In genomic region chr10:60235001-60235400, GRCh38 we compare ENCODE assay signal across 15 cellular contexts.
DNase-seq lines count a peak whose midpoint lies in the region; ATAC-seq and TF ChIP-seq lines count a peak whose summit lies in the region.
"Had no signal": no experiment of that assay in that cellular context is flagged by ENCODE, and none has a peak within 500 bp of the region (broad histone marks: within the 10 kb centered on the region; RNA-seq: fewer than 3 reads in every experiment).

No MANE protein-coding gene starts in this region.

- no peak overlapping the region for H2AFZ ChIP-seq in OCI-LY3 (ENCODE audit: low read depth, low read length)
- H2AFZ ChIP-seq in neuronal stem cell (ENCODE audit: low read length), result peak overlapping the region; percentile 50

- no peak overlapping the region for H3K14ac ChIP-seq in neuronal stem cell (ENCODE audit: low read length)

- H3K4me1 ChIP-seq in OCI-LY3 (ENCODE audit: low read length) (peaks cover 56% of the 10 kb centered on the region), neuronal stem cell (ENCODE audit: control insufficient read depth in 2 of 2, insufficient read depth in 1 of 2, low read depth in 1 of 2, low read length in 2 of 2) (peaks cover 5 to 17% of the 10 kb centered on the region in 2 donors), mucosa of descending colon (ENCODE audit: low read depth) (no peaks in the 10 kb centered on the region), adrenal gland (replicated peaks in 1 of 2) (peaks cover 0 to 13% of the 10 kb centered on the region in 2 donors)

- no peak for ATAC-seq in mucosa of descending colon

- H3K79me2 ChIP-seq in OCI-LY3 (ENCODE audit: low read length), result no peaks in the 10 kb centered on the region

- no peak overlapping the region for H2BK12ac ChIP-seq in neuronal stem cell (ENCODE audit: low read length)

- TF ChIP-seq POLR2A in adrenal gland (IDR thresholded peaks at IDR 0.05), result no peak

- TF ChIP-seq CTCF in OCI-LY3 (IDR thresholded peaks at IDR 0.05; ENCODE audit: low read depth, low read length) (no peak), mucosa of descending colon (IDR thresholded peaks at IDR 0.05) (no peak), adrenal gland (IDR thresholded peaks at IDR 0.05) (no peak)

- no peak overlapping the region for H3K27ac ChIP-seq in OCI-LY3 (ENCODE audit: low read length)
- peak overlapping the region; percentile 42 for H3K27ac ChIP-seq in epithelial cell of prostate
- H3K27ac ChIP-seq in neuronal stem cell (replicated peaks; ENCODE audit: low read length), result no peak overlapping the region
- no peak overlapping the region for H3K27ac ChIP-seq in adrenal gland
- H3K27ac ChIP-seq: 22Rv1 had no signal

- H3K4me2 ChIP-seq in OCI-LY3 (ENCODE audit: low read length), result peak overlapping the region; percentile 47
- no peak overlapping the region for H3K4me2 ChIP-seq in neuronal stem cell (ENCODE audit: insufficient read depth, low read length, poor library complexity, severe bottlenecking)

- no peaks in the 10 kb centered on the region for H3K36me3 ChIP-seq in OCI-LY3 (replicated peaks; ENCODE audit: low read depth, low read length)
- H3K36me3 ChIP-seq in neuronal stem cell (replicated peaks in 1 of 2; ENCODE audit: control insufficient read depth in 2 of 2, insufficient read depth in 2 of 2, low read length in 2 of 2), result no peaks in the 10 kb centered on the region
- no peaks in the 10 kb centered on the region for H3K36me3 ChIP-seq in mucosa of descending colon (ENCODE audit: low read depth)
- no peaks in the 10 kb centered on the region for H3K36me3 ChIP-seq in adrenal gland (replicated peaks in 1 of 2)

- H3K23ac ChIP-seq in neuronal stem cell (ENCODE audit: low read depth, low read length, poor library complexity), result no peak overlapping the region

- no peak overlapping the region for H2BK15ac ChIP-seq in neuronal stem cell (ENCODE audit: low read length)

- no peaks in the 10 kb centered on the region for H3K79me1 ChIP-seq in neuronal stem cell (ENCODE audit: low read depth, low read length)

- H3K4ac ChIP-seq in neuronal stem cell (ENCODE audit: low read length), result no peak overlapping the region

- no peaks in the 10 kb centered on the region; the same call in 1 of the 2 replicates for H3K9me3 ChIP-seq in OCI-LY3 (ENCODE audit: insufficient read depth, low read length)
- H3K9me3 ChIP-seq in neuronal stem cell (replicated peaks in 1 of 2; ENCODE audit: control insufficient read depth in 2 of 2, insufficient read depth in 1 of 2, low read depth in 1 of 2, low read length in 2 of 2), result no peaks in the 10 kb centered on the region
- H3K9me3 ChIP-seq in mucosa of descending colon, result no peaks in the 10 kb centered on the region
- no peaks in the 10 kb centered on the region for H3K9me3 ChIP-seq in adrenal gland (replicated peaks in 1 of 3)

- intact Hi-C loops in mucosa of descending colon (cut with DNase I, micrococcal nuclease), result no loop called here
- intact Hi-C loops in adrenal gland (cut with DNase I), result no loop called here

- no peaks in the 10 kb centered on the region for H4K20me1 ChIP-seq in OCI-LY3 (ENCODE audit: insufficient read depth, low read length)

- H3K18ac ChIP-seq in neuronal stem cell (ENCODE audit: low read length), result no peak overlapping the region

- no peak overlapping the region for H4K91ac ChIP-seq in neuronal stem cell (ENCODE audit: low read depth, low read length, poor library complexity)

- H2AK5ac ChIP-seq in neuronal stem cell (ENCODE audit: low read depth, low read length), result no peak overlapping the region

- peak overlapping the region; percentile 24; the same call in 1 of the 2 replicates for H3K4me3 ChIP-seq in OCI-LY3 (ENCODE audit: low read length)
- H3K4me3 ChIP-seq in neuronal stem cell (ENCODE audit: low read length in 2 of 2), result no peak overlapping the region
- H3K4me3 ChIP-seq in mucosa of descending colon, result no peak overlapping the region
- no peak overlapping the region for H3K4me3 ChIP-seq in adrenal gland

- H2BK5ac ChIP-seq in neuronal stem cell (ENCODE audit: low read length), result no peak overlapping the region

- peak; percentile 38 for DNase-seq in DMS53 (lab: John Stamatoyannopoulos, UW)
- no peak for DNase-seq in DMS53 treated with DMSO at 0.1 percent for 48 hours (lab: John Stamatoyannopoulos, UW; ENCODE audit: unreplicated experiment)
- DNase-seq in epithelial cell of prostate (ENCODE audit: low read depth, low spot score), result no peak
- DNase-seq in neuronal stem cell (ENCODE audit: low spot score), result no peak
- no peak for DNase-seq in mucosa of descending colon
- DNase-seq in adrenal gland, result no peak
- DNase-seq in activated CD4-positive, alpha-beta T cell treated with anti-CD3 and anti-CD28 coated beads, Interleukin-2, amount 50 U/mL, for 48 hours, result no peak
- DNase-seq: activated naive CD8-positive, alpha-beta T cell treated with anti-CD3 and anti-CD28 coated beads, Interleukin-2, amount 10 ng/mL, durations not matched to agents 7 days and 5 days; DMS79 treated with DMSO at 0.1 percent for 48 hours; erythroblast; NCI-H1092; NK-92 treated with Interleukin-12 subunit alpha and Interleukin-12 subunit beta, amount 100 ng/mL, for 24 hours; stimulated activated CD4-positive, alpha-beta T cell treated with anti-CD3 and anti-CD28 coated beads, Interleukin-2, amount 100 ng/mL, for 48 hours had no signal

- WGBS in neuronal stem cell (ENCODE audit: extremely low coverage in 2 of 2, insufficient read length in 2 of 2, insufficient replicate concordance in 1 of 2), 2 donors, result no CpG with 5 or more reads among the region's 1 CpG
- WGBS in adrenal gland, 4 donors, result 73 to 78% (median 75%) methylated on average over 1 of the region's 1 CpG

- H3K27me3 ChIP-seq in OCI-LY3 (ENCODE audit: low read depth, low read length), result no peaks in the 10 kb centered on the region
- H3K27me3 ChIP-seq in neuronal stem cell (ENCODE audit: control insufficient read depth in 3 of 3, insufficient read depth in 3 of 3, low read depth in 1 of 3, low read length in 3 of 3), result no peaks in the 10 kb centered on the region
- H3K27me3 ChIP-seq in adrenal gland, result no peaks in the 10 kb centered on the region

- no peak overlapping the region for H2BK120ac ChIP-seq in neuronal stem cell (ENCODE audit: low read depth, low read length)

- no peak overlapping the region for H4K8ac ChIP-seq in neuronal stem cell (ENCODE audit: low read depth, low read length)

- H3K9ac ChIP-seq in OCI-LY3 (ENCODE audit: low read length) (no peak overlapping the region), neuronal stem cell (ENCODE audit: low read depth, low read length, poor library complexity) (no peak overlapping the region)
